Comparison of ENCODE assay signal across 9 cellular contexts in genomic region chr6:31308050-31308844, GRCh38. TPM values are rescaled to one million over a fixed set of nuclear protein-coding genes. Genes with fewer than 3 reads are reported as not detected.
DNase-seq lines count a peak whose midpoint lies in the region; ATAC-seq lines count a peak whose summit lies in the region.
"Had no signal": no experiment of that assay in that cellular context is flagged by ENCODE, and none has a peak within 500 bp of the region (broad histone marks: within the 10 kb centered on the region; RNA-seq: fewer than 3 reads in every experiment).

No MANE protein-coding gene starts in this region.

- H3K27ac ChIP-seq in CD4-positive, CD25-positive, alpha-beta regulatory T cell (ENCODE audit: insufficient read depth, low read length, poor library complexity, severe bottlenecking) = no peak overlapping the region
- H3K27ac ChIP-seq: C4-2B had no signal

- H3K27me3 ChIP-seq in CD4-positive, CD25-positive, alpha-beta regulatory T cell (ENCODE audit: control insufficient read depth, insufficient read depth, low read length) = peaks cover 2% of the 10 kb centered on the region

- H3K4me3 ChIP-seq in CD4-positive, CD25-positive, alpha-beta regulatory T cell (ENCODE audit: low read depth, low read length) = peak overlapping the region; percentile 32

- peaks cover 42% of the 10 kb centered on the region for H3K27me3 Mint-ChIP-seq in CD4-positive, CD25-positive, alpha-beta regulatory T cell
- H3K27me3 Mint-ChIP-seq in immature natural killer cell (ENCODE audit: low read depth in 3 of 3) = peaks cover 0 to 17% (median 15%) of the 10 kb centered on the region in 3 donors

- ATAC-seq in CD4-positive, CD25-positive, alpha-beta regulatory T cell (ENCODE audit: low read depth in 2 of 2) = peak; percentile 83 to 90
- ATAC-seq in GM21390 (IDR thresholded peaks at IDR 0.05; ENCODE audit: unreplicated experiment) (no peak), HG02840 (IDR thresholded peaks at IDR 0.05; ENCODE audit: low FRiP score, unreplicated experiment) (no peak)

- peaks cover 0 to 14% (median 1%) of the 10 kb centered on the region in 4 donors for H3K4me1 Mint-ChIP-seq in CD4-positive, CD25-positive, alpha-beta regulatory T cell
- peaks cover 5 to 11% of the 10 kb centered on the region in 2 donors for H3K4me1 Mint-ChIP-seq in immature natural killer cell

- H3K4me3 Mint-ChIP-seq in CD4-positive, CD25-positive, alpha-beta regulatory T cell = peak overlapping the region in 3 of 4 donors; percentile 87 to 93 (median 91)
- peak overlapping the region; percentile 76 to 86 (median 84) for H3K4me3 Mint-ChIP-seq in immature natural killer cell

- peaks cover 15% of the 10 kb centered on the region for H3K4me1 ChIP-seq in CD4-positive, CD25-positive, alpha-beta regulatory T cell (ENCODE audit: control insufficient read depth, insufficient read depth, low read length, poor library complexity, severe bottlenecking)

- no peaks in the 10 kb centered on the region for H3K36me3 ChIP-seq in CD4-positive, CD25-positive, alpha-beta regulatory T cell (ENCODE audit: control insufficient read depth, insufficient read depth, low read length)

- H3K9me3 ChIP-seq in CD4-positive, CD25-positive, alpha-beta regulatory T cell (ENCODE audit: control insufficient read depth in 2 of 2, low read length in 2 of 2) = no peaks in the 10 kb centered on the region

- peak; percentile 42 to 83 (median 71) for DNase-seq in CD4-positive, CD25-positive, alpha-beta regulatory T cell
- DNase-seq in NCI-H526 treated with DMSO at 0.1 percent for 48 hours (lab: John Stamatoyannopoulos, UW) = peak; percentile 83
- DNase-seq in activated gamma-delta T cell treated with anti-CD3 and anti-CD28 coated beads, Interleukin-2, amount 50 U/mL, for 16 hours (ENCODE audit: low read depth) = peak; percentile 53
- peak; percentile 62 to 72 (median 65) for DNase-seq in immature natural killer cell
- peak; percentile 24 to 65 (median 29) for DNase-seq in stimulated activated CD4-positive, alpha-beta T cell treated with anti-CD3 and anti-CD28 coated beads, TNF-alpha, amount 100 ng/mL, for 48 hours (ENCODE audit: low read depth in 3 of 3)
- DNase-seq in hippocampal formation (lab: John Stamatoyannopoulos, UW) = no peak

- no peaks in the 10 kb centered on the region for H3K36me3 Mint-ChIP-seq in CD4-positive, CD25-positive, alpha-beta regulatory T cell
- no peaks in the 10 kb centered on the region for H3K36me3 Mint-ChIP-seq in immature natural killer cell

- H3K9me3 Mint-ChIP-seq in CD4-positive, CD25-positive, alpha-beta regulatory T cell = no peaks in the 10 kb centered on the region
- H3K9me3 Mint-ChIP-seq in immature natural killer cell = no peaks in the 10 kb centered on the region

- peak overlapping the region in 1 of 3 donors; percentile 83 for H3K27ac Mint-ChIP-seq in CD4-positive, CD25-positive, alpha-beta regulatory T cell
- no peak overlapping the region for H3K27ac Mint-ChIP-seq in immature natural killer cell

RNA-seq across cellular contexts. Expression of gene HLA-C, which starts 36.4 kb away (rescaled TPM):
- total RNA-seq in CD4-positive, CD25-positive, alpha-beta regulatory T cell = 2,142 TPM
- polyA plus RNA-seq in CD4-positive, CD25-positive, alpha-beta regulatory T cell = 1,000 to 10,000 TPM; 1,832 to 3,568 (median 2,760) TPM
- polyA plus RNA-seq in immature natural killer cell = 1,000 to 10,000 TPM; 2,339 to 4,766 (median 4,197) TPM

RNA-seq across cellular contexts. Expression of gene HLA-B, which starts 48.7 kb away (rescaled TPM):
- total RNA-seq in CD4-positive, CD25-positive, alpha-beta regulatory T cell = 8,618 TPM
- 1,000 to 10,000 TPM; 4,778 to 8,292 (median 6,791) TPM for polyA plus RNA-seq in CD4-positive, CD25-positive, alpha-beta regulatory T cell
- over 10,000 TPM in 2 of 3 donors, 1,000 to 10,000 TPM in 1; 9,643 to 11,927 (median 10,594) TPM for polyA plus RNA-seq in immature natural killer cell

Comparison
In these comparisons a context has a peak if more than half of its experiments do, and no peak if none do; other contexts are left out.
1. ATAC-seq: peak in CD4-positive, CD25-positive, alpha-beta regulatory T cell (2 of 2); none in GM21390 (single experiment) and HG02840 (single experiment).
2. DNase-seq: peak in CD4-positive, CD25-positive, alpha-beta regulatory T cell (3 of 3), NCI-H526 treated with DMSO at 0.1 percent for 48 hours (single experiment), activated gamma-delta T cell treated with anti-CD3 and anti-CD28 coated beads, Interleukin-2, amount 50 U/mL, for 16 hours (single experiment), immature natural killer cell (3 of 3) and stimulated activated CD4-positive, alpha-beta T cell treated with anti-CD3 and anti-CD28 coated beads, TNF-alpha, amount 100 ng/mL, for 48 hours (3 of 3); none in hippocampal formation (0 of 2).